Comparison of ENCODE assay signal across 8 cellular contexts in genomic region chr9:133238272-133238850, GRCh38. TPM values are rescaled to one million over a fixed set of nuclear protein-coding genes. Genes with fewer than 3 reads are reported as not detected.
A peak's percentile ranks its signal among the peaks of the same experiment; 100 is the strongest.
DNase-seq lines count a peak whose midpoint lies in the region; ATAC-seq lines count a peak whose summit lies in the region.

No MANE protein-coding gene starts in this region.

- peak overlapping the region; percentile 85 for H3K27ac ChIP-seq in caudate nucleus (ENCODE audit: low read depth, low read length)

- DNase-seq in CD1c-positive myeloid dendritic cell (ENCODE audit: extremely low spot score): peak; percentile 18
- DNase-seq in SK-N-DZ (ENCODE audit: low spot score): peak; percentile 20
- peak in 12 of 61 donors; percentile 6 to 72 (median 30) for DNase-seq in caudate nucleus (lab: John Stamatoyannopoulos, UW)
- peak; percentile 10 for DNase-seq in iris pigment epithelial cell (ENCODE audit: low read depth)
- DNase-seq in stimulated activated CD4-positive, alpha-beta T cell treated with anti-CD3 and anti-CD28 coated beads, Interleukin-12 subunit alpha, Interleukin-12 subunit beta, amount 100 ng/mL, for 4 hours: peak; percentile 38
- DNase-seq in NCI-H748 treated with DMSO at 0.1 percent for 48 hours (lab: John Stamatoyannopoulos, UW): no peak

- no peak for ATAC-seq in GM18517 (IDR thresholded peaks at IDR 0.05; ENCODE audit: unreplicated experiment)
- ATAC-seq in HG02884 (IDR thresholded peaks at IDR 0.05; ENCODE audit: unreplicated experiment): no peak

RNA-seq across cellular contexts. Expression of gene OBP2B, which starts 29.3 kb away (rescaled TPM):
- polyA plus RNA-seq in SK-N-DZ (2014; cell fraction: cytosol; rRNA removed): not detected in 2 replicates
- polyA plus RNA-seq in SK-N-DZ (2014; cell fraction: nucleus; rRNA removed): not detected in 2 replicates

RNA-seq across cellular contexts. Expression of gene ABO, which starts 36.6 kb away (rescaled TPM):
- polyA plus RNA-seq in SK-N-DZ (2014; cell fraction: cytosol; rRNA removed): not detected in 2 replicates
- not detected in 2 replicates for polyA plus RNA-seq in SK-N-DZ (2014; cell fraction: nucleus; rRNA removed)
